10 cellular contexts compared by ENCODE assay signal in genomic region chr15:80984856-80985255, GRCh38. TPM values are rescaled to one million over a fixed set of nuclear protein-coding genes. Genes with fewer than 3 reads are reported as not detected.
DNase-seq lines count a peak whose midpoint lies in the region; ATAC-seq, FAIRE-seq and TF ChIP-seq lines count a peak whose summit lies in the region.
"Had no signal": no experiment of that assay in that cellular context is flagged by ENCODE, and none has a peak within 500 bp of the region (broad histone marks: within the 10 kb centered on the region; RNA-seq: fewer than 3 reads in every experiment).

No MANE protein-coding gene starts in this region.

- intact Hi-C loops in GM12878 (cut with micrococcal nuclease; ENCODE audit: unreplicated experiment), result loop anchor here (1.0 kb wide), 1 partner anchor 38 kb away; no protein-coding TSS in a partner anchor

- CTCF ChIA-PET in GM12878 (lab: Yijun Ruan, JAX), result interaction anchor here (1.2 to 4.7 kb wide), 3 partner anchors 64 to 282 kb away, joined by 3 to 27 read pairs (median 4); no protein-coding TSS in a partner anchor

- no peak for TF ChIP-seq POLR2A in GM12878 (IDR thresholded peaks at IDR 0.05; ENCODE audit: low read depth, low read length)

- RAD21 ChIA-PET in GM12878 (lab: Charles Lee; ENCODE audit: unreplicated experiment), result interaction anchor here (2.4 kb wide), 1 partner anchor 281 kb away, joined by 14 read pairs; no protein-coding TSS in a partner anchor

- H3K4me3 ChIP-seq in GM12878, result peak overlapping the region; percentile 26; the same call in 1 of the 2 replicates

- POLR2A ChIA-PET in GM12878 (lab: Charles Lee), result interaction anchor here (0.6 to 1.3 kb wide), 2 partner anchors 17 to 35 kb away, joined by 3 to 5 read pairs; no protein-coding TSS in a partner anchor

- no TSS peak for BruUV-seq in GM12878 (replicated peaks; lab: Mats Ljungman, UMichigan)

- peak; percentile 16 for ATAC-seq in GM12878
- no peak for ATAC-seq in GM19397 (IDR thresholded peaks at IDR 0.05; ENCODE audit: unreplicated experiment)
- no peak for ATAC-seq in GM19324 (IDR thresholded peaks at IDR 0.05; ENCODE audit: low FRiP score, unreplicated experiment)

- DNase-seq in GF-D8 (lab: John Stamatoyannopoulos, UW) (peak; percentile 67), MV-4-11 (lab: John Stamatoyannopoulos, UW) (peak; percentile 94), GM12878 (ENCODE audit: low read depth, low spot score) (no peak), neural crest cell (ENCODE audit: low read depth, low spot score) (no peak), RPMI8226 (no peak), RCC 7860 (ENCODE audit: low spot score) (no peak)
- DNase-seq: activated CD4-positive, alpha-beta T cell treated with anti-CD3 and anti-CD28 coated beads for 48 hours; NCI-H774 had no signal

- H4K20me1 ChIP-seq in GM12878 (ENCODE audit: control insufficient read depth, insufficient read depth), result no peaks in the 10 kb centered on the region

- H3K4me3 Mint-ChIP-seq in neural crest cell, result peak overlapping the region; percentile 2

- peaks cover 5% of the 10 kb centered on the region for H3K4me1 ChIP-seq in GM12878 (ENCODE audit: control insufficient read depth, insufficient read depth, low read length)

- SMC1A ChIA-PET in GM12878 (lab: Charles Lee; ENCODE audit: uncharacterized antibody, unreplicated experiment), result interaction anchor here (3.0 kb wide), 1 partner anchor 281 kb away, joined by 11 read pairs; no protein-coding TSS in a partner anchor

- peaks cover 31% of the 10 kb centered on the region for H3K4me1 Mint-ChIP-seq in neural crest cell

- TF ChIP-seq CTCF in GM12878 (IDR thresholded peaks at IDR 0.05 in 2 of 3, conservative IDR thresholded peaks at IDR 0.05 in 1 of 3; ENCODE audit: control insufficient read depth in 2 of 3, extremely low read depth in 1 of 3, insufficient read depth in 1 of 3, low read depth in 3 of 3, low read length in 3 of 3) (no peak), neural crest cell (conservative IDR thresholded peaks at IDR 0.05) (no peak)

- no peak for TF ChIP-seq RAD21 in GM12878 (IDR thresholded peaks at IDR 0.05; ENCODE audit: insufficient read depth, low read depth, low read length)

- H3K27ac Mint-ChIP-seq in neural crest cell (ENCODE audit: unreplicated experiment), result no peak overlapping the region

- H3K27me3 Mint-ChIP-seq in neural crest cell (ENCODE audit: low read depth), result no peaks in the 10 kb centered on the region

- H3K79me2 ChIP-seq in GM12878 (ENCODE audit: control insufficient read depth, insufficient read depth, low read length), result peaks cover 65% of the 10 kb centered on the region

- TF ChIP-seq EP300 in GM12878 (IDR thresholded peaks at IDR 0.05; ENCODE audit: borderline replicate concordance in 1 of 2, control insufficient read depth in 1 of 2, low read depth in 2 of 2, low read length in 2 of 2), result no peak

- H3K9ac ChIP-seq in GM12878 (ENCODE audit: control insufficient read depth, insufficient read depth, low read length), result no peak overlapping the region; the same call in 1 of the 2 replicates

- 24% methylated on average over 9 of the region's 9 CpGs for WGBS in GM12878 (ENCODE audit: insufficient coverage, insufficient replicate concordance, low lambda C conversion rate, missing lambda C conversion rate)

- peak overlapping the region; percentile 27 for H3K27ac ChIP-seq in GM12878 (ENCODE audit: control insufficient read depth, insufficient read depth)

- no peak for FAIRE-seq in GM12878 (lab: Jason Lieb, UNC)
- no peak for FAIRE-seq in RCC 7860 (lab: Jason Lieb, UNC)

- H3K36me3 ChIP-seq in GM12878 (ENCODE audit: control insufficient read depth in 2 of 2, insufficient read depth in 2 of 2, low read length in 1 of 2), result peaks cover 0 to 8% of the 10 kb centered on the region in 2 experiments

- no peaks in the 10 kb centered on the region for H3K27me3 ChIP-seq in GM12878 (replicated peaks in 1 of 2; ENCODE audit: control insufficient read depth in 2 of 2, insufficient read depth in 2 of 2, low read length in 1 of 2)

- peaks cover 5% of the 10 kb centered on the region for H3K36me3 Mint-ChIP-seq in neural crest cell (ENCODE audit: low read depth)

- H2AFZ ChIP-seq in GM12878 (ENCODE audit: control insufficient read depth, low read depth, low read length), result peak overlapping the region; percentile 21; the same call in 1 of the 2 replicates

- in situ Hi-C loops in GM12878 (cut with MboI), result no loop called here

- no peaks in the 10 kb centered on the region for H3K9me3 ChIP-seq in GM12878 (replicated peaks; ENCODE audit: control insufficient read depth, insufficient read depth, low read length)

- H3K9me3 Mint-ChIP-seq in neural crest cell, result no peaks in the 10 kb centered on the region

- peak overlapping the region; percentile 88 for H3K4me2 ChIP-seq in GM12878 (ENCODE audit: control insufficient read depth, insufficient read depth)

TF ChIP-seq in GM12878, 131 proteins besides CTCF, POLR2A, EP300 and RAD21:
- TF ChIP-seq EZH2 (IDR thresholded peaks at IDR 0.05; ENCODE audit: borderline replicate concordance, control insufficient read depth, low read depth, low read length), result no peak
- no peak for TF ChIP-seq CBFB (IDR thresholded peaks at IDR 0.05; ENCODE audit: low read depth)
- peak; percentile 37; the same call in 1 of the 2 replicates for TF ChIP-seq EED (IDR thresholded peaks at IDR 0.05; ENCODE audit: low read depth)
- TF ChIP-seq IKZF2 (IDR thresholded peaks at IDR 0.05), result peak; percentile 56 to 71; a peak in 2 of 4 replicates
- TF ChIP-seq GABPA (IDR thresholded peaks at IDR 0.05; ENCODE audit: low read depth), result no peak
- TF ChIP-seq RUNX3 (IDR thresholded peaks at IDR 0.05; ENCODE audit: low read length), result no peak; the same call in 1 of the 2 replicates
- TF ChIP-seq CBX5 (IDR thresholded peaks at IDR 0.05; ENCODE audit: low read depth), result no peak
- no peak for TF ChIP-seq BMI1 (IDR thresholded peaks at IDR 0.05; ENCODE audit: borderline replicate concordance)
- TF ChIP-seq IKZF1 (conservative IDR thresholded peaks at IDR 0.05), result no peak; the same call in 1 of the 2 replicates
- TF ChIP-seq PAX8 (IDR thresholded peaks at IDR 0.05), result 0 out of 2 replicates have a peak, but pooled peaks have one; percentile 38
- no peak for TF ChIP-seq CREB1 (IDR thresholded peaks at IDR 0.05; ENCODE audit: low read depth)

RNA-seq across cellular contexts. Expression of gene MESD, which starts 4.8 kb away (rescaled TPM):
- 34.4 and 36.8 TPM in 2 replicates for total RNA-seq in GM12878 (2013; cell fraction: nucleolus; rRNA removed)
- total RNA-seq in GM12878 (2014; rRNA removed) (21.8 and 22.7 TPM in 2 replicates), GM12878 (2014; rRNA removed; fragmentation: Illumina TruSeq; extraction: Trizol) (25.2 and 27.5 TPM in 2 replicates), GM12878 (2021) (19.2 and 24.1 TPM in 2 replicates), neural crest cell (30.7 and 31.9 TPM in 2 replicates)
- 10.7 TPM for polyA plus RNA-seq in GM12878 (2011; ENCODE audit: low read depth)
- polyA plus RNA-seq in GM12878 (2011; rRNA removed) (11.2 and 15.4 TPM in 2 replicates), GM12878 (2014; fragmentation: Illumina TruSeq; extraction: Trizol) (24.7 and 25.7 TPM in 2 replicates), GM12878 (2014; fragmentation: Nextera tagmentation; extraction: Ambion mirVana) (10 to 100 TPM; 10.2 to 16.7 TPM), GM12878 (2014; rRNA removed) (16.5 and 16.7 TPM in 2 replicates), GM12878 (2016; fragmentation: Nextera tagmentation; extraction: Ambion mirVana) (10 to 100 TPM; 39.0 to 39.8 TPM)
- polyA plus RNA-seq in GM12878 (2011; cell fraction: cytosol; rRNA removed), result 8.8 and 9.4 TPM in 2 replicates
- polyA plus RNA-seq in GM12878 (2011; cell fraction: nucleus; rRNA removed), result 9.4 and 11.4 TPM in 2 replicates
- polyA plus RNA-seq in GM12878 (2012), result 14.4 and 14.7 TPM in 2 replicates
- polyA minus RNA-seq in GM12878 (2011; rRNA and poly(A)+ RNA removed), result 8.0 and 9.7 TPM in 2 replicates
- 3.6 and 5.9 TPM in 2 replicates for polyA minus RNA-seq in GM12878 (2011; cell fraction: cytosol; rRNA and poly(A)+ RNA removed)
- 7.3 and 9.2 TPM in 2 replicates for polyA minus RNA-seq in GM12878 (2011; cell fraction: nucleus; rRNA and poly(A)+ RNA removed)

RNA-seq across cellular contexts. Expression of gene TLNRD1, which starts 15.9 kb away (rescaled TPM):
- 14.0 and 16.6 TPM in 2 replicates for total RNA-seq in GM12878 (2013; cell fraction: nucleolus; rRNA removed)
- total RNA-seq in GM12878 (2014; rRNA removed) (19.9 and 25.5 TPM in 2 replicates), GM12878 (2014; rRNA removed; fragmentation: Illumina TruSeq; extraction: Trizol) (6.0 and 6.5 TPM in 2 replicates), GM12878 (2021) (40.5 and 44.8 TPM in 2 replicates), neural crest cell (30.6 and 31.7 TPM in 2 replicates)
- 2.6 TPM for polyA plus RNA-seq in GM12878 (2011; ENCODE audit: low read depth)
- polyA plus RNA-seq in GM12878 (2011; rRNA removed) (8.4 and 11.6 TPM in 2 replicates), GM12878 (2014; fragmentation: Illumina TruSeq; extraction: Trizol) (4.8 and 6.6 TPM in 2 replicates), GM12878 (2014; fragmentation: Nextera tagmentation; extraction: Ambion mirVana) (1 to 10 TPM; 2.5 to 5.7 TPM), GM12878 (2014; rRNA removed) (26.7 and 31.5 TPM in 2 replicates), GM12878 (2016; fragmentation: Nextera tagmentation; extraction: Ambion mirVana) (10 to 100 TPM in 1 of 2 experiments, 1 to 10 TPM in 1; 5.4 to 12.5 TPM)
- 13.2 and 24.3 TPM in 2 replicates for polyA plus RNA-seq in GM12878 (2011; cell fraction: cytosol; rRNA removed)
- 13.6 and 19.0 TPM in 2 replicates for polyA plus RNA-seq in GM12878 (2011; cell fraction: nucleus; rRNA removed)
- polyA plus RNA-seq in GM12878 (2012), result 8.4 and 9.0 TPM in 2 replicates
- polyA minus RNA-seq in GM12878 (2011; rRNA and poly(A)+ RNA removed), result 4.8 and 6.6 TPM in 2 replicates
- polyA minus RNA-seq in GM12878 (2011; cell fraction: cytosol; rRNA and poly(A)+ RNA removed), result 12.8 and 13.8 TPM in 2 replicates
- 16.1 and 29.3 TPM in 2 replicates for polyA minus RNA-seq in GM12878 (2011; cell fraction: nucleus; rRNA and poly(A)+ RNA removed)

Comparison
In these comparisons a context has a peak if more than half of its experiments do, and no peak if none do; other contexts are left out.
1. DNase-seq: peak in GF-D8 (single experiment) and MV-4-11 (single experiment); none in GM12878 (single experiment), neural crest cell (single experiment), RPMI8226 (single experiment) and RCC 7860 (single experiment).